Comparison of ENCODE assay signal across 8 cellular contexts in the genomic region with DNA sequence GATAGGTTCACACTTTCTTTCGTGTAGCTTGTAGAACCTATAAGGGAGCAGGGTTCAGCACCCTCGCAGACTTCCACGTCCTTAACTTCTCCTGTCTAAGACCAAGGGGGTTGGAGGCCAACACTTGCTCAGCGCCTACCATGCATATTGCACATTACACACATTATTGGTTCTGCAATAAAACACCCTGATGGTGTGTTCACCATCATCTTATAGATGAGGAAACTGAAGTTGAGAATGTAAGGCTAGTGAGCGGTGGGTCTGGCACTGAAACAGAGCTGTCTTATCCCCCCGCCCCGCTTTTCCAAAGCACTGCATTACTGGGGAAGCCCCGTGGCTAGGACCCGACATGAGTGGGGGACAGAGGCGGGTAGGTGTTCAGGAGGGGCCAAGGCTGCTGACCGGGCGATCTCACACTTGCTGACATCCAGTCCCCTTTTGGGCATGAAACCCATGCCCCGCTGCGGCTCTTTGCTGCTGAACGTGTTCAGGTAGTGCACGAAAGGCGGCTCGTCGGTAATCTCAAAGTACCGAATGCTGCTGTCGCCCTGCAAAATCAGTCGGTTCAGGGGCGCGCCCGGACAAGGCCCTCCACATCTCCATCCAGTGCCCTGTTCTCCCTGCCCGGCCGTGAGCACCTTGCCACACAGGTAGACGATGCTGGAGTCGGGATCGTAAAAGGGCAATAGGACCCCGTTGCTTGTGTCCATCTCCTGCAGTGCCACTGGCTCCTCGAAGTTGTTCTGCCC. TPM values are rescaled to one million over a fixed set of nuclear protein-coding genes. Genes with fewer than 3 reads are reported as not detected.
DNase-seq lines count a peak whose midpoint lies in the region; ATAC-seq and TF ChIP-seq lines count a peak whose summit lies in the region.

No MANE protein-coding gene starts in this region.

- no peak overlapping the region for H3K27ac Mint-ChIP-seq in endodermal cell

- H3K4me1 ChIP-seq in endodermal cell (ENCODE audit: control insufficient read depth, insufficient read depth, low read length) (no peaks in the 10 kb centered on the region), parathyroid adenoma (peaks cover 30% of the 10 kb centered on the region)

- H3K36me3 ChIP-seq in GM06990 (ENCODE audit: control insufficient read depth, insufficient read depth, low read length) (no peaks in the 10 kb centered on the region), endodermal cell (ENCODE audit: control insufficient read depth, insufficient read depth, low read length) (no peaks in the 10 kb centered on the region), parathyroid adenoma (ENCODE audit: control insufficient read depth, insufficient read depth, low read length) (no peaks in the 10 kb centered on the region)

- no peaks in the 10 kb centered on the region for H3K36me3 Mint-ChIP-seq in endodermal cell (ENCODE audit: low read depth)

- H3K4me2 ChIP-seq in parathyroid adenoma (ENCODE audit: low read length): peak overlapping the region; percentile 11

- no peak for ATAC-seq in GM18868 (IDR thresholded peaks at IDR 0.05; ENCODE audit: unreplicated experiment)

- H3K9me3 Mint-ChIP-seq in endodermal cell: peaks cover 1% of the 10 kb centered on the region

- H3K27ac ChIP-seq in endodermal cell (ENCODE audit: low read depth, low read length): no peak overlapping the region
- H3K27ac ChIP-seq in parathyroid adenoma: no peak overlapping the region

- no peak for DNase-seq in GM06990 (ENCODE audit: extremely low read depth, insufficient read length)
- DNase-seq in NCI-H748 (lab: John Stamatoyannopoulos, UW; ENCODE audit: unreplicated experiment): peak; percentile 74
- no peak for DNase-seq in endodermal cell
- no peak for DNase-seq in NAMALWA (ENCODE audit: low spot score)
- no peak for DNase-seq in amniotic stem cell (lab: John Stamatoyannopoulos, UW)
- DNase-seq in COR-L47 (lab: John Stamatoyannopoulos, UW): no peak

- H2AFZ ChIP-seq in parathyroid adenoma: peak overlapping the region; percentile 41

- peaks cover 98% of the 10 kb centered on the region for H3K27me3 Mint-ChIP-seq in endodermal cell (ENCODE audit: insufficient read depth)

- H3K9ac ChIP-seq in endodermal cell (ENCODE audit: extremely low read depth, low read length, poor library complexity, severe bottlenecking) (no peak overlapping the region), parathyroid adenoma (no peak overlapping the region)

- 29 to 52% methylated on average over 20 to 32 of the region's 32 CpGs for WGBS in endodermal cell (ENCODE audit: insufficient coverage in 1 of 2, insufficient read length in 1 of 2), 2 experiments

- no peak for TF ChIP-seq CTCF in GM06990 (IDR thresholded peaks at IDR 0.05; ENCODE audit: insufficient read depth, low read length, poor library complexity, severe bottlenecking)
- TF ChIP-seq CTCF in endodermal cell (conservative IDR thresholded peaks at IDR 0.05): no peak
- TF ChIP-seq CTCF in parathyroid adenoma (IDR thresholded peaks at IDR 0.05): no peak

- H3K27me3 ChIP-seq in GM06990 (replicated peaks; ENCODE audit: control insufficient read depth, insufficient read depth, low read length): peaks cover 2% of the 10 kb centered on the region
- peaks cover 85% of the 10 kb centered on the region for H3K27me3 ChIP-seq in endodermal cell (ENCODE audit: control insufficient read depth, insufficient read depth, low read length, poor library complexity, severe bottlenecking)
- no peaks in the 10 kb centered on the region for H3K27me3 ChIP-seq in parathyroid adenoma (ENCODE audit: control insufficient read depth, insufficient read depth, low read length)

- peaks cover 2% of the 10 kb centered on the region for H3K4me1 Mint-ChIP-seq in endodermal cell

- no peaks in the 10 kb centered on the region for H3K79me2 ChIP-seq in parathyroid adenoma

- peak overlapping the region; percentile 52 for H3K4me3 Mint-ChIP-seq in endodermal cell

- H3K4me3 ChIP-seq in GM06990 (replicated peaks; ENCODE audit: low read depth, low read length) (peak overlapping the region; percentile 28), endodermal cell (ENCODE audit: low read length) (peak overlapping the region; percentile 65), parathyroid adenoma (ENCODE audit: low read depth, low read length) (peak overlapping the region; percentile 27)

- H3K9me3 ChIP-seq in endodermal cell (ENCODE audit: control insufficient read depth, low read length) (no peaks in the 10 kb centered on the region), parathyroid adenoma (ENCODE audit: control insufficient read depth, low read length) (no peaks in the 10 kb centered on the region)

RNA-seq across cellular contexts. Expression of a gene that starts 6.2 kb away (rescaled TPM):
- total RNA-seq in endodermal cell: under 1 TPM; 0.86 to 1.00 TPM
- polyA plus RNA-seq in endodermal cell (2013, experiment 1 of 2): 6.2 TPM
- polyA plus RNA-seq in endodermal cell (2013, experiment 2 of 2): 5.3 TPM

RNA-seq across cellular contexts. Expression of a gene that starts 23.5 kb away (rescaled TPM):
- 1 to 10 TPM; 2.2 to 2.6 TPM for total RNA-seq in endodermal cell
- polyA plus RNA-seq in endodermal cell (2013, experiment 1 of 2): 36.5 TPM
- 28.4 TPM for polyA plus RNA-seq in endodermal cell (2013, experiment 2 of 2)

RNA-seq across cellular contexts. Expression of a gene that starts 27.0 kb away (rescaled TPM):
- 10 to 100 TPM; 45.0 to 61.8 TPM for total RNA-seq in endodermal cell
- polyA plus RNA-seq in endodermal cell (2013, experiment 1 of 2): 47.1 TPM
- 48.9 TPM for polyA plus RNA-seq in endodermal cell (2013, experiment 2 of 2)

RNA-seq across cellular contexts. Expression of a gene that starts 48.0 kb away (rescaled TPM):
- total RNA-seq in endodermal cell: 10 to 100 TPM; 21.7 to 31.0 TPM
- polyA plus RNA-seq in endodermal cell (2013, experiment 1 of 2): 34.6 TPM
- 33.7 TPM for polyA plus RNA-seq in endodermal cell (2013, experiment 2 of 2)

RNA-seq across cellular contexts. Expression of a gene that starts 49.6 kb away (rescaled TPM):
- 1 to 10 TPM; 1.4 to 2.1 TPM for total RNA-seq in endodermal cell
- 1.9 TPM for polyA plus RNA-seq in endodermal cell (2013, experiment 1 of 2)
- 1.4 TPM for polyA plus RNA-seq in endodermal cell (2013, experiment 2 of 2)
